In genomic region chr17:62705116-62705515, GRCh38 we compare ENCODE assay signal across 8 cellular contexts.
DNase-seq lines count a peak whose midpoint lies in the region; ATAC-seq and TF ChIP-seq lines count a peak whose summit lies in the region.

No MANE protein-coding gene starts in this region.

- no CpG with 5 or more reads among the region's 7 CpGs for WGBS in neuronal stem cell (ENCODE audit: extremely low coverage in 2 of 2, insufficient read length in 2 of 2, insufficient replicate concordance in 1 of 2), 2 donors

- peak overlapping the region; percentile 89 for H2AFZ ChIP-seq in neuronal stem cell (ENCODE audit: low read length)

- H3K4me3 Mint-ChIP-seq in CD8-positive, alpha-beta memory T cell = peak overlapping the region; percentile 68 to 88 (median 82)

- peaks cover 7 to 12% (median 8%) of the 10 kb centered on the region in 3 donors for H3K4me1 Mint-ChIP-seq in CD8-positive, alpha-beta memory T cell

- H3K4me3 ChIP-seq in CD8-positive, alpha-beta memory T cell (ENCODE audit: low read length) = no peak overlapping the region
- peak overlapping the region; percentile 66 for H3K4me3 ChIP-seq in WI38 (ENCODE audit: low read depth, low read length)
- peak overlapping the region; percentile 61 to 62 for H3K4me3 ChIP-seq in foreskin fibroblast (ENCODE audit: low read depth in 1 of 2, low read length in 2 of 2)
- H3K4me3 ChIP-seq in neuronal stem cell (ENCODE audit: low read length in 2 of 2) = peak overlapping the region in 1 of 2 donors; percentile 71
- no peak overlapping the region for H3K4me3 ChIP-seq in Peyer's patch

- H2BK12ac ChIP-seq in neuronal stem cell (ENCODE audit: low read length) = no peak overlapping the region

- no peak overlapping the region for H3K4ac ChIP-seq in neuronal stem cell (ENCODE audit: low read length)

- peaks cover 2 to 7% of the 10 kb centered on the region in 2 donors for H3K27me3 Mint-ChIP-seq in CD8-positive, alpha-beta memory T cell

- peak overlapping the region; percentile 94 for H3K4me2 ChIP-seq in neuronal stem cell (ENCODE audit: insufficient read depth, low read length, poor library complexity, severe bottlenecking)

- peak in 1 of 5 donors; percentile 43 for DNase-seq in CD8-positive, alpha-beta memory T cell
- DNase-seq in foreskin fibroblast = peak in 1 of 2 donors; percentile 49
- no peak for DNase-seq in neuronal stem cell (ENCODE audit: low spot score)
- no peak for DNase-seq in Peyer's patch
- no peak for DNase-seq in GOT3 (lab: John Stamatoyannopoulos, UW)
- DNase-seq in NCI-H69 (lab: John Stamatoyannopoulos, UW) = no peak

- no peak overlapping the region for H2BK5ac ChIP-seq in neuronal stem cell (ENCODE audit: low read length)

- H3K4me1 ChIP-seq in CD8-positive, alpha-beta memory T cell (ENCODE audit: insufficient read depth, low read length) = peaks cover 6% of the 10 kb centered on the region
- peaks cover 17 to 18% of the 10 kb centered on the region in 2 donors for H3K4me1 ChIP-seq in neuronal stem cell (ENCODE audit: control insufficient read depth in 2 of 2, insufficient read depth in 1 of 2, low read depth in 1 of 2, low read length in 2 of 2)
- H3K4me1 ChIP-seq in Peyer's patch = peaks cover 0 to 14% (median 7%) of the 10 kb centered on the region in 4 donors

- POLR2A ChIA-PET in CD8-positive, alpha-beta memory T cell (lab: Charles Lee) = no interaction called here

- no peak for TF ChIP-seq POLR2A in Peyer's patch (IDR thresholded peaks at IDR 0.05)

- no peak overlapping the region for H2BK120ac ChIP-seq in neuronal stem cell (ENCODE audit: low read depth, low read length)

- no peak overlapping the region for H3K14ac ChIP-seq in neuronal stem cell (ENCODE audit: low read length)

- TF ChIP-seq CTCF in WI38 (IDR thresholded peaks at IDR 0.05; ENCODE audit: low read depth, low read length) (no peak), foreskin fibroblast (IDR thresholded peaks at IDR 0.05; ENCODE audit: low read depth, low read length) (no peak), Peyer's patch (IDR thresholded peaks at IDR 0.05) (no peak)

- H3K23ac ChIP-seq in neuronal stem cell (ENCODE audit: low read depth, low read length, poor library complexity) = no peak overlapping the region

- no peaks in the 10 kb centered on the region for H3K36me3 Mint-ChIP-seq in CD8-positive, alpha-beta memory T cell

- H3K27ac ChIP-seq in CD8-positive, alpha-beta memory T cell (ENCODE audit: low read depth, low read length) = no peak overlapping the region
- H3K27ac ChIP-seq in neuronal stem cell (replicated peaks; ENCODE audit: low read length) (no peak overlapping the region), Peyer's patch (peak overlapping the region in 1 of 4 donors; percentile 31)

- ATAC-seq in HG03354 (IDR thresholded peaks at IDR 0.05; ENCODE audit: poor library complexity, severe bottlenecking, unreplicated experiment) = no peak

- no peak overlapping the region for H4K8ac ChIP-seq in neuronal stem cell (ENCODE audit: low read depth, low read length)

- H3K9me3 ChIP-seq in CD8-positive, alpha-beta memory T cell (ENCODE audit: low read length) = no peaks in the 10 kb centered on the region
- peaks cover 4 to 18% of the 10 kb centered on the region in 2 donors for H3K9me3 ChIP-seq in neuronal stem cell (replicated peaks in 1 of 2; ENCODE audit: control insufficient read depth in 2 of 2, insufficient read depth in 1 of 2, low read depth in 1 of 2, low read length in 2 of 2)
- H3K9me3 ChIP-seq in Peyer's patch = peaks cover 0 to 3% (median 0%) of the 10 kb centered on the region in 4 donors

- no peak overlapping the region for H3K18ac ChIP-seq in neuronal stem cell (ENCODE audit: low read length)

- no peaks in the 10 kb centered on the region for H3K79me1 ChIP-seq in neuronal stem cell (ENCODE audit: low read depth, low read length)

- CTCF ChIA-PET in CD8-positive, alpha-beta memory T cell (lab: Charles Lee) = interaction anchor here (1.4 to 2.2 kb wide), 3 partner anchors 19 to 701 kb away, joined by 6 to 12 read pairs (median 7); no protein-coding TSS in a partner anchor

- peaks cover 3% of the 10 kb centered on the region for H3K27me3 ChIP-seq in CD8-positive, alpha-beta memory T cell (ENCODE audit: insufficient read depth, low read length, poor library complexity, severe bottlenecking)
- H3K27me3 ChIP-seq in neuronal stem cell (ENCODE audit: control insufficient read depth in 3 of 3, insufficient read depth in 3 of 3, low read depth in 1 of 3, low read length in 3 of 3) = peaks cover 0 to 18% (median 10%) of the 10 kb centered on the region in 3 experiments
- H3K27me3 ChIP-seq in Peyer's patch = no peaks in the 10 kb centered on the region

- H3K9me3 Mint-ChIP-seq in CD8-positive, alpha-beta memory T cell = peaks cover 0 to 4% (median 0%) of the 10 kb centered on the region in 5 donors

- peak overlapping the region; percentile 5 for H2BK15ac ChIP-seq in neuronal stem cell (ENCODE audit: low read length)

- no peak overlapping the region for H3K9ac ChIP-seq in neuronal stem cell (ENCODE audit: low read depth, low read length, poor library complexity)

- no peak overlapping the region for H2AK5ac ChIP-seq in neuronal stem cell (ENCODE audit: low read depth, low read length)

- no peak overlapping the region for H4K91ac ChIP-seq in neuronal stem cell (ENCODE audit: low read depth, low read length, poor library complexity)

- H3K27ac Mint-ChIP-seq in CD8-positive, alpha-beta memory T cell = peak overlapping the region in 5 of 8 donors; percentile 27 to 94 (median 73)

- no peaks in the 10 kb centered on the region for H3K36me3 ChIP-seq in CD8-positive, alpha-beta memory T cell (ENCODE audit: insufficient read depth, low read length)
- H3K36me3 ChIP-seq in neuronal stem cell (replicated peaks in 1 of 2; ENCODE audit: control insufficient read depth in 2 of 2, insufficient read depth in 2 of 2, low read length in 2 of 2) = no peaks in the 10 kb centered on the region
- H3K36me3 ChIP-seq in Peyer's patch = no peaks in the 10 kb centered on the region

Comparison
In these comparisons a context has a peak if more than half of its experiments do, and no peak if none do; other contexts are left out.
1. H3K4me3 ChIP-seq: peak in WI38 (single experiment) and foreskin fibroblast (2 of 2); none in CD8-positive, alpha-beta memory T cell (single experiment) and Peyer's patch (0 of 4).